ENCODE assay signal across 2 cellular contexts in the genomic region with DNA sequence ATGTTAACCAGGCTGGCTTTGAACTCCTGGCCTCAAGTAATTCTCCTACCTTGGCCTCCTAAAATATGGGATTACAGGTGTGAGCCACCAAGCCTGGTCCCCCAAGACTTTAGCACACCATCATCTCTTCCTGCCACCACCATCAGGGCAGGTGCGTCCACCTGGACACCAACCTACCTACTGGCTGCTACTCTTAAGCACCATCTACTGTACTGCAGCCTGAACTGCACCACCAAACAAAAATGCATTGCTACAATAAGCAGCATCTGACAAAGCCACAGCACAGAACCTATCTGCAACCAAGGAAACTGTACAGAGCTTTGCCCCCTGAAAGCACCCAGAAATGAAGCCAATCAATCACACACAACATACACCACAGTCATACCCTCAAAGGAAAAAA.
TF ChIP-seq lines count a peak whose summit lies in the region.

No MANE protein-coding gene starts in this region.

TF ChIP-seq in Ishikawa, 13 proteins besides CTCF, POLR2A, EP300 and RAD21 (continued from another document):
- TF ChIP-seq, protein P1, sequence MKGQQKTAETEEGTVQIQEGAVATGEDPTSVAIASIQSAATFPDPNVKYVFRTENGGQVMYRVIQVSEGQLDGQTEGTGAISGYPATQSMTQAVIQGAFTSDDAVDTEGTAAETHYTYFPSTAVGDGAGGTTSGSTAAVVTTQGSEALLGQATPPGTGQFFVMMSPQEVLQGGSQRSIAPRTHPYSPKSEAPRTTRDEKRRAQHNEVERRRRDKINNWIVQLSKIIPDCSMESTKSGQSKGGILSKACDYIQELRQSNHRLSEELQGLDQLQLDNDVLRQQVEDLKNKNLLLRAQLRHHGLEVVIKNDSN (IDR thresholded peaks at IDR 0.05), result no peak
TF ChIP-seq in Ishikawa: peak in this region for 0.

TF ChIP-seq in WTC11, 78 proteins besides CTCF, POLR2A, EP300 and RAD21 (continued from another document):
- TF ChIP-seq, protein P2, sequence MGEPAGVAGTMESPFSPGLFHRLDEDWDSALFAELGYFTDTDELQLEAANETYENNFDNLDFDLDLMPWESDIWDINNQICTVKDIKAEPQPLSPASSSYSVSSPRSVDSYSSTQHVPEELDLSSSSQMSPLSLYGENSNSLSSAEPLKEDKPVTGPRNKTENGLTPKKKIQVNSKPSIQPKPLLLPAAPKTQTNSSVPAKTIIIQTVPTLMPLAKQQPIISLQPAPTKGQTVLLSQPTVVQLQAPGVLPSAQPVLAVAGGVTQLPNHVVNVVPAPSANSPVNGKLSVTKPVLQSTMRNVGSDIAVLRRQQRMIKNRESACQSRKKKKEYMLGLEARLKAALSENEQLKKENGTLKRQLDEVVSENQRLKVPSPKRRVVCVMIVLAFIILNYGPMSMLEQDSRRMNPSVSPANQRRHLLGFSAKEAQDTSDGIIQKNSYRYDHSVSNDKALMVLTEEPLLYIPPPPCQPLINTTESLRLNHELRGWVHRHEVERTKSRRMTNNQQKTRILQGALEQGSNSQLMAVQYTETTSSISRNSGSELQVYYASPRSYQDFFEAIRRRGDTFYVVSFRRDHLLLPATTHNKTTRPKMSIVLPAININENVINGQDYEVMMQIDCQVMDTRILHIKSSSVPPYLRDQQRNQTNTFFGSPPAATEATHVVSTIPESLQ (CRISPR knock-in tag; IDR thresholded peaks at IDR 0.05), result no peak
- TF ChIP-seq SMAD3 (CRISPR knock-in tag; IDR thresholded peaks at IDR 0.05; ENCODE audit: borderline replicate concordance) (no peak), FOXP1 (CRISPR knock-in tag; IDR thresholded peaks at IDR 0.05; ENCODE audit: borderline replicate concordance) (no peak), TCF7 (CRISPR knock-in tag; IDR thresholded peaks at IDR 0.05; ENCODE audit: low read depth) (no peak), CBFB (CRISPR knock-in tag; IDR thresholded peaks at IDR 0.05; ENCODE audit: low read depth) (no peak), JUN (CRISPR knock-in tag; IDR thresholded peaks at IDR 0.05) (no peak), ZNF423 (CRISPR knock-in tag; IDR thresholded peaks at IDR 0.05) (no peak), ZNF416 (CRISPR knock-in tag; IDR thresholded peaks at IDR 0.05) (no peak), ZNF263 (CRISPR knock-in tag; IDR thresholded peaks at IDR 0.05; ENCODE audit: low read depth) (no peak)
- TF ChIP-seq, protein P3, sequence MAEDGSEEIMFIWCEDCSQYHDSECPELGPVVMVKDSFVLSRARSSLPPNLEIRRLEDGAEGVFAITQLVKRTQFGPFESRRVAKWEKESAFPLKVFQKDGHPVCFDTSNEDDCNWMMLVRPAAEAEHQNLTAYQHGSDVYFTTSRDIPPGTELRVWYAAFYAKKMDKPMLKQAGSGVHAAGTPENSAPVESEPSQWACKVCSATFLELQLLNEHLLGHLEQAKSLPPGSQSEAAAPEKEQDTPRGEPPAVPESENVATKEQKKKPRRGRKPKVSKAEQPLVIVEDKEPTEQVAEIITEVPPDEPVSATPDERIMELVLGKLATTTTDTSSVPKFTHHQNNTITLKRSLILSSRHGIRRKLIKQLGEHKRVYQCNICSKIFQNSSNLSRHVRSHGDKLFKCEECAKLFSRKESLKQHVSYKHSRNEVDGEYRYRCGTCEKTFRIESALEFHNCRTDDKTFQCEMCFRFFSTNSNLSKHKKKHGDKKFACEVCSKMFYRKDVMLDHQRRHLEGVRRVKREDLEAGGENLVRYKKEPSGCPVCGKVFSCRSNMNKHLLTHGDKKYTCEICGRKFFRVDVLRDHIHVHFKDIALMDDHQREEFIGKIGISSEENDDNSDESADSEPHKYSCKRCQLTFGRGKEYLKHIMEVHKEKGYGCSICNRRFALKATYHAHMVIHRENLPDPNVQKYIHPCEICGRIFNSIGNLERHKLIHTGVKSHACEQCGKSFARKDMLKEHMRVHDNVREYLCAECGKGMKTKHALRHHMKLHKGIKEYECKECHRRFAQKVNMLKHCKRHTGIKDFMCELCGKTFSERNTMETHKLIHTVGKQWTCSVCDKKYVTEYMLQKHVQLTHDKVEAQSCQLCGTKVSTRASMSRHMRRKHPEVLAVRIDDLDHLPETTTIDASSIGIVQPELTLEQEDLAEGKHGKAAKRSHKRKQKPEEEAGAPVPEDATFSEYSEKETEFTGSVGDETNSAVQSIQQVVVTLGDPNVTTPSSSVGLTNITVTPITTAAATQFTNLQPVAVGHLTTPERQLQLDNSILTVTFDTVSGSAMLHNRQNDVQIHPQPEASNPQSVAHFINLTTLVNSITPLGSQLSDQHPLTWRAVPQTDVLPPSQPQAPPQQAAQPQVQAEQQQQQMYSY (CRISPR knock-in tag; IDR thresholded peaks at IDR 0.05), result no peak
- TF ChIP-seq, protein P4, sequence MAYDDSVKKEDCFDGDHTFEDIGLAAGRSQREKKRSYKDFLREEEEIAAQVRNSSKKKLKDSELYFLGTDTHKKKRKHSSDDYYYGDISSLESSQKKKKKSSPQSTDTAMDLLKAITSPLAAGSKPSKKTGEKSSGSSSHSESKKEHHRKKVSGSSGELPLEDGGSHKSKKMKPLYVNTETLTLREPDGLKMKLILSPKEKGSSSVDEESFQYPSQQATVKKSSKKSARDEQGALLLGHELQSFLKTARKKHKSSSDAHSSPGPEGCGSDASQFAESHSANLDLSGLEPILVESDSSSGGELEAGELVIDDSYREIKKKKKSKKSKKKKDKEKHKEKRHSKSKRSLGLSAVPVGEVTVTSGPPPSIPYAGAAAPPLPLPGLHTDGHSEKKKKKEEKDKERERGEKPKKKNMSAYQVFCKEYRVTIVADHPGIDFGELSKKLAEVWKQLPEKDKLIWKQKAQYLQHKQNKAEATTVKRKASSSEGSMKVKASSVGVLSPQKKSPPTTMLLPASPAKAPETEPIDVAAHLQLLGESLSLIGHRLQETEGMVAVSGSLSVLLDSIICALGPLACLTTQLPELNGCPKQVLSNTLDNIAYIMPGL (CRISPR knock-in tag; IDR thresholded peaks at IDR 0.05), result no peak
- TF ChIP-seq, protein P5, sequence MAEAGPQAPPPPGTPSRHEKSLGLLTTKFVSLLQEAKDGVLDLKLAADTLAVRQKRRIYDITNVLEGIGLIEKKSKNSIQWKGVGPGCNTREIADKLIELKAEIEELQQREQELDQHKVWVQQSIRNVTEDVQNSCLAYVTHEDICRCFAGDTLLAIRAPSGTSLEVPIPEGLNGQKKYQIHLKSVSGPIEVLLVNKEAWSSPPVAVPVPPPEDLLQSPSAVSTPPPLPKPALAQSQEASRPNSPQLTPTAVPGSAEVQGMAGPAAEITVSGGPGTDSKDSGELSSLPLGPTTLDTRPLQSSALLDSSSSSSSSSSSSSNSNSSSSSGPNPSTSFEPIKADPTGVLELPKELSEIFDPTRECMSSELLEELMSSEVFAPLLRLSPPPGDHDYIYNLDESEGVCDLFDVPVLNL (CRISPR knock-in tag; IDR thresholded peaks at IDR 0.05; ENCODE audit: borderline replicate concordance, low read depth), result no peak
- TF ChIP-seq, protein P6, sequence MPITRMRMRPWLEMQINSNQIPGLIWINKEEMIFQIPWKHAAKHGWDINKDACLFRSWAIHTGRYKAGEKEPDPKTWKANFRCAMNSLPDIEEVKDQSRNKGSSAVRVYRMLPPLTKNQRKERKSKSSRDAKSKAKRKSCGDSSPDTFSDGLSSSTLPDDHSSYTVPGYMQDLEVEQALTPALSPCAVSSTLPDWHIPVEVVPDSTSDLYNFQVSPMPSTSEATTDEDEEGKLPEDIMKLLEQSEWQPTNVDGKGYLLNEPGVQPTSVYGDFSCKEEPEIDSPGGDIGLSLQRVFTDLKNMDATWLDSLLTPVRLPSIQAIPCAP (CRISPR knock-in tag; IDR thresholded peaks at IDR 0.05), result no peak
TF ChIP-seq in WTC11: peak in this region for 0.
